22 cellular contexts compared by ENCODE assay signal in genomic region chr6:136499370-136499769, GRCh38.
"Had no signal": no experiment of that assay in that cellular context is flagged by ENCODE, and none has a peak within 500 bp of the region (broad histone marks: within the 10 kb centered on the region; RNA-seq: fewer than 3 reads in every experiment).

No MANE protein-coding gene starts in this region.

- H3K4me1 Mint-ChIP-seq: activated naive CD8-positive, alpha-beta T cell treated with anti-CD3 and anti-CD28 coated beads for 36 hours had no signal

- H3K9me3 Mint-ChIP-seq: activated naive CD8-positive, alpha-beta T cell treated with anti-CD3 and anti-CD28 coated beads for 36 hours; activated T-cell treated with anti-CD3 and anti-CD28 coated beads, Interleukin-2, amount 50 U/mL, for 4 hours; activated T-helper 2 cell treated with anti-CD3 and anti-CD28 coated beads, Interferon-gamma antibody, Interleukin-2, Interleukin-4, amounts not matched to agents 10 μg/mL and 5 μg/mL and 100 μg/mL, durations not matched to agents 14 hours and 24 hours and 36 hours; nephron progenitor cell; stimulated activated naive CD8-positive, alpha-beta T cell treated with anti-CD3 and anti-CD28 coated beads, Interleukin-15, Interleukin-2, amounts not matched to agents 100 ng/mL and 50 ng/mL, for 24 hours; T-helper 1 cell treated with Interleukin-12 subunit alpha and Interleukin-12 subunit beta and Interleukin-4 antibody, amounts not matched to agents 30 μg/mL and 1 μg/mL, for 36 hours had no signal

- H3K27me3 ChIP-seq: breast epithelium, foreskin keratinocyte, hepatocyte, right lobe of liver, thyroid gland, upper lobe of right lung had no signal

- H3K27ac ChIP-seq: breast epithelium, foreskin keratinocyte, hepatocyte, parathyroid adenoma, right lobe of liver, skin epidermis, thyroid gland, upper lobe of right lung, WERI-Rb-1 had no signal

- H3K27me3 Mint-ChIP-seq: activated naive CD8-positive, alpha-beta T cell treated with anti-CD3 and anti-CD28 coated beads for 36 hours had no signal

- H3K9ac ChIP-seq: parathyroid adenoma had no signal

- H3K27ac Mint-ChIP-seq: activated naive CD8-positive, alpha-beta T cell treated with anti-CD3 and anti-CD28 coated beads for 36 hours; activated T-helper 2 cell treated with anti-CD3 and anti-CD28 coated beads, Interferon-gamma antibody, Interleukin-2, Interleukin-4, amounts not matched to agents 10 μg/mL and 5 μg/mL and 100 μg/mL, durations not matched to agents 14 hours and 24 hours and 36 hours; nephron progenitor cell; stimulated activated naive CD8-positive, alpha-beta T cell treated with anti-CD3 and anti-CD28 coated beads, Interleukin-15, Interleukin-2, amounts not matched to agents 100 ng/mL and 50 ng/mL, for 24 hours; T-helper 1 cell treated with Interleukin-12 subunit alpha and Interleukin-12 subunit beta and Interleukin-4 antibody, amounts not matched to agents 30 μg/mL and 1 μg/mL, for 36 hours had no signal

- H3K36me3 Mint-ChIP-seq: activated naive CD8-positive, alpha-beta T cell treated with anti-CD3 and anti-CD28 coated beads for 36 hours had no signal

- ATAC-seq: activated T-cell treated with anti-CD3 and anti-CD28 coated beads, Interleukin-2, amount 50 U/mL, for 4 hours; foreskin keratinocyte; left ventricle myocardium superior; right lobe of liver; upper lobe of right lung had no signal

- H3K4me3 Mint-ChIP-seq: activated naive CD8-positive, alpha-beta T cell treated with anti-CD3 and anti-CD28 coated beads for 36 hours; activated T-cell treated with anti-CD3 and anti-CD28 coated beads, Interleukin-2, amount 50 U/mL, for 4 hours; nephron progenitor cell; stimulated activated naive CD8-positive, alpha-beta T cell treated with anti-CD3 and anti-CD28 coated beads, Interleukin-15, Interleukin-2, amounts not matched to agents 100 ng/mL and 50 ng/mL, for 24 hours; T-helper 1 cell treated with Interleukin-12 subunit alpha and Interleukin-12 subunit beta and Interleukin-4 antibody, amounts not matched to agents 30 μg/mL and 1 μg/mL, for 36 hours had no signal

- H3K4me1 ChIP-seq: breast epithelium, parathyroid adenoma, right lobe of liver, upper lobe of right lung had no signal

- H3K9me3 ChIP-seq: breast epithelium, right lobe of liver, thyroid gland, upper lobe of right lung had no signal

- H3K36me3 ChIP-seq: breast epithelium, right lobe of liver, thyroid gland, upper lobe of right lung, WERI-Rb-1 had no signal

- DNase-seq: activated CD8-positive, alpha-beta memory T cell treated with anti-CD3 and anti-CD28 coated beads for 24 hours; activated CD8-positive, alpha-beta memory T cell treated with anti-CD3 and anti-CD28 coated beads, Interleukin-2, amount 50 U/mL, for 4 hours; activated naive CD4-positive, alpha-beta T cell treated with Interleukin-2 at 50 U/mL for 16 hours; activated naive CD8-positive, alpha-beta T cell treated with anti-CD3 and anti-CD28 coated beads for 36 hours; activated T-cell treated with anti-CD3 and anti-CD28 coated beads, Interleukin-2, amount 50 U/mL, for 4 hours; cortex of kidney; foreskin keratinocyte; left ventricle myocardium superior; mammary epithelial cell; nephron progenitor cell; right lobe of liver; stimulated activated CD4-positive, alpha-beta T cell treated with anti-CD3 and anti-CD28 coated beads, Interleukin-1b, Interleukin-23, amount 100 ng/mL, for 48 hours; thyroid gland; upper lobe of right lung; WERI-Rb-1 had no signal

- H3K4me3 ChIP-seq: breast epithelium, hepatocyte, right lobe of liver, skin epidermis, thyroid gland, upper lobe of right lung had no signal
